8 cellular contexts compared by ENCODE assay signal in genomic region chr5:72611111-72611724, GRCh38.
A peak's percentile ranks its signal among the peaks of the same experiment; 100 is the strongest.
DNase-seq lines count a peak whose midpoint lies in the region; ATAC-seq and TF ChIP-seq lines count a peak whose summit lies in the region.

No MANE protein-coding gene starts in this region.

- H3K9me3 ChIP-seq in H9 (ENCODE audit: control insufficient read depth, low read depth, low read length) = no peaks in the 10 kb centered on the region

- no peaks in the 10 kb centered on the region for H3K23me2 ChIP-seq in H9 (ENCODE audit: insufficient read length, low read depth, low read length, poor library complexity, severe bottlenecking)

- no peak overlapping the region for H2BK12ac ChIP-seq in H9 (ENCODE audit: insufficient read length, low read depth, low read length)

- WGBS in H9 (ENCODE audit: extremely low coverage, insufficient read length, low lambda C conversion rate) = no CpG with 5 or more reads among the region's 7 CpGs

- no peak overlapping the region for H2AFZ ChIP-seq in H9 (ENCODE audit: low read length)

- no peak overlapping the region for H2BK15ac ChIP-seq in H9 (ENCODE audit: low read depth, low read length)

- H2AK5ac ChIP-seq in H9 (ENCODE audit: insufficient read length, low read length) = no peak overlapping the region

- in situ Hi-C loops in Caki2 (cut with HindIII; ENCODE audit: low pct_unique_long_range_greater_than_20kb, low sequenced_read_pairs) = no loop called here

- no peak overlapping the region for H3K4me2 ChIP-seq in H9 (ENCODE audit: insufficient read depth, insufficient read length, low read length)

- peaks cover 9 to 10% of the 10 kb centered on the region in 2 experiments for H3K4me1 Mint-ChIP-seq in H9

- H3K4me1 ChIP-seq in H9 (ENCODE audit: insufficient read depth, low read length) = no peaks in the 10 kb centered on the region

- no peak overlapping the region for H3K27ac ChIP-seq in H9 (ENCODE audit: insufficient read length, low read depth, low read length)

- H3K27me3 Mint-ChIP-seq in H9 (ENCODE audit: low read depth) = no peaks in the 10 kb centered on the region

- no peak overlapping the region for H3K9ac ChIP-seq in H9 (ENCODE audit: extremely low read depth, insufficient read length, low read length)

- H4K20me1 ChIP-seq in H9 (ENCODE audit: control insufficient read depth, insufficient read depth, insufficient read length) = no peaks in the 10 kb centered on the region

- no peak overlapping the region for H3K14ac ChIP-seq in H9 (ENCODE audit: insufficient read depth, low read length)

- H3T11ph ChIP-seq in H9 (ENCODE audit: low read length) = no peak overlapping the region

- H4K5ac ChIP-seq in H9 (ENCODE audit: insufficient read length, low read depth, low read length) = no peak overlapping the region

- peak; percentile 79 for TF ChIP-seq CTCF in H9 (conservative IDR thresholded peaks at IDR 0.05)

- H2BK20ac ChIP-seq in H9 (ENCODE audit: low read depth, low read length, poor library complexity, severe bottlenecking) = no peak overlapping the region

- no peaks in the 10 kb centered on the region for H3K79me1 ChIP-seq in H9 (ENCODE audit: insufficient read depth, low read depth, low read length, poor library complexity, severe bottlenecking)

- H4K91ac ChIP-seq in H9 (ENCODE audit: insufficient read length, low read depth, low read length) = no peak overlapping the region

- no peak overlapping the region for H3K23ac ChIP-seq in H9 (ENCODE audit: insufficient read length, low read depth, low read length)

- H4K8ac ChIP-seq in H9 (replicated peaks; ENCODE audit: insufficient read length, low read depth, low read length) = no peak overlapping the region

- no peak overlapping the region for H3K4me3 Mint-ChIP-seq in H9

- no peak overlapping the region for H3K56ac ChIP-seq in H9 (ENCODE audit: insufficient read length, low read depth, low read length)

- peak; percentile 38 for DNase-seq in Caki2 (ENCODE audit: low read depth)
- peak; percentile 81 for DNase-seq in H9
- peak; percentile 59 for DNase-seq in NCI-H1694 treated with DMSO at 0.1 percent for 48 hours (lab: John Stamatoyannopoulos, UW)
- peak; percentile 23 for DNase-seq in T-helper 9 cell
- DNase-seq in brain pericyte (ENCODE audit: low read depth, low spot score) = peak; percentile 36
- peak; percentile 83 for DNase-seq in iPS-NIHi11 (ENCODE audit: low spot score)
- DNase-seq in smooth muscle cell of the brain vasculature (ENCODE audit: low read depth, low spot score) = peak; percentile 81

- no peaks in the 10 kb centered on the region for H3K79me2 ChIP-seq in H9 (ENCODE audit: insufficient read depth, low read length)

- no peak overlapping the region for H2BK120ac ChIP-seq in H9 (ENCODE audit: low read depth, low read length, poor library complexity, severe bottlenecking)

- no peaks in the 10 kb centered on the region for H3K9me3 Mint-ChIP-seq in H9

- no peak overlapping the region for H2BK5ac ChIP-seq in H9 (ENCODE audit: insufficient read length, low read length)

- H3K18ac ChIP-seq in H9 (ENCODE audit: insufficient read length, low read depth, low read length) = no peak overlapping the region

- H3K27ac Mint-ChIP-seq in H9 = no peak overlapping the region

- ATAC-seq in HG02623 (IDR thresholded peaks at IDR 0.05; ENCODE audit: unreplicated experiment) = no peak

- H3K27me3 ChIP-seq in H9 (ENCODE audit: insufficient read depth, low read length) = no peaks in the 10 kb centered on the region

- H3K36me3 Mint-ChIP-seq in H9 (ENCODE audit: insufficient read depth in 1 of 3, low read depth in 3 of 3) = no peaks in the 10 kb centered on the region

- H3K4ac ChIP-seq in H9 (ENCODE audit: low read depth, low read length) = no peak overlapping the region

Comparison
In these comparisons a context has a peak if more than half of its experiments do, and no peak if none do; other contexts are left out.
1. DNase-seq: peak in every context shown above with its lines; median percentile 83 in iPS-NIHi11; 81 in H9; 81 in smooth muscle cell of the brain vasculature; 59 in NCI-H1694 treated with DMSO at 0.1 percent for 48 hours; 38 in Caki2; 36 in brain pericyte; 23 in T-helper 9 cell.